ENCODE assay signal across 8 cellular contexts in the genomic region with DNA sequence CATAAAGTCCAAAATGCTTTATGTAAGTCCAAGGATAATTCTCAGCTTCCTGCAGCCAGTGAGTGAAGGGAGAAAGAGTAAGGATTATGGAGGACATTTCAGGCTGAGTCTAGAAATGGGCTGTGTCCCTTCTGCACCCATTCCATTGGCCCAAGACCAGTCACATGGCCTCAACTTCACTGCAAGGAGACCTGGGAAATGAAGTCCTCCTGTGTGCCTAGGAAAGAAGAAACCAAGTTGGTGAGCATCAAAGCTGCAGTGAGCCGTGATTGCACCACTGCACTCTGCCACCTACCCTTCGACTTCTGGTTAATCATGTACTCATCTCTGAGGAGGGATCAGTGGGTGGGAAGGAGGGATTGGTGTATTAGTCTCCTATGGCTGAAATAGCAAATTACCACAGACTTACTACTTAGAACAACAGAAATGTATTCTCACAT. TPM values are rescaled to one million over a fixed set of nuclear protein-coding genes. Genes with fewer than 3 reads are reported as not detected.
DNase-seq lines count a peak whose midpoint lies in the region; ATAC-seq and TF ChIP-seq lines count a peak whose summit lies in the region.

No MANE protein-coding gene starts in this region.

- ATAC-seq in HG03432 (IDR thresholded peaks at IDR 0.05; ENCODE audit: unreplicated experiment) (peak; percentile 32), RWPE2 (ENCODE audit: low read depth) (peak; percentile 85), left cardiac atrium (peak; percentile 77 to 79)

- no peak for TF ChIP-seq CTCF in RWPE2 (IDR thresholded peaks at IDR 0.05; ENCODE audit: poor library complexity, severe bottlenecking)

- H3K4me3 Mint-ChIP-seq in activated naive CD4-positive, alpha-beta T cell treated with anti-CD3 and anti-CD28 coated beads, Interleukin-2, amount 10 ng/mL, durations not matched to agents 7 days and 5 days: no peak overlapping the region

- no peaks in the 10 kb centered on the region for H3K27me3 ChIP-seq in RWPE2 (ENCODE audit: insufficient read depth, poor library complexity, severe bottlenecking)

- CTCF ChIA-PET in activated naive CD4-positive, alpha-beta T cell treated with anti-CD3 and anti-CD28 coated beads, Interleukin-2, amount 10 ng/mL, durations not matched to agents 7 days and 5 days (lab: Charles Lee): interaction anchor here (0.6 to 0.9 kb wide), 3 partner anchors 24 to 141 kb away, joined by 3 read pairs; no protein-coding TSS in a partner anchor

- peaks cover 39% of the 10 kb centered on the region for H3K36me3 Mint-ChIP-seq in activated naive CD4-positive, alpha-beta T cell treated with anti-CD3 and anti-CD28 coated beads, Interleukin-2, amount 10 ng/mL, durations not matched to agents 7 days and 5 days

- DNase-seq in activated gamma-delta T cell treated with Interleukin-2 at 50 U/mL for 16 hours (peak; percentile 31), activated gamma-delta T cell (lab: John Stamatoyannopoulos, UW) (no peak), RWPE2 (ENCODE audit: low spot score) (no peak), left cardiac atrium (no peak), T1000 (lab: John Stamatoyannopoulos, UW) (no peak)
- DNase-seq in activated naive CD4-positive, alpha-beta T cell treated with anti-CD3 and anti-CD28 coated beads, Interleukin-2, amount 10 ng/mL, durations not matched to agents 7 days and 5 days: peak; percentile 76
- DNase-seq in stimulated activated CD4-positive, alpha-beta T cell treated with anti-CD3 and anti-CD28 coated beads, Interleukin-2, amount 100 ng/mL, for 48 hours: peak; percentile 41 to 46

- H3K4me1 ChIP-seq in RWPE2 (ENCODE audit: insufficient read depth, poor library complexity, severe bottlenecking): no peaks in the 10 kb centered on the region

- H3K27ac ChIP-seq in RWPE2 (ENCODE audit: poor library complexity, severe bottlenecking): no peak overlapping the region

- no peak overlapping the region for H3K4me3 ChIP-seq in RWPE2 (ENCODE audit: severe bottlenecking)

- peak overlapping the region; percentile 77 for H3K27ac Mint-ChIP-seq in activated naive CD4-positive, alpha-beta T cell treated with anti-CD3 and anti-CD28 coated beads, Interleukin-2, amount 10 ng/mL, durations not matched to agents 7 days and 5 days

- peaks cover 76% of the 10 kb centered on the region for H3K4me1 Mint-ChIP-seq in activated naive CD4-positive, alpha-beta T cell treated with anti-CD3 and anti-CD28 coated beads, Interleukin-2, amount 10 ng/mL, durations not matched to agents 7 days and 5 days

- H3K9me3 Mint-ChIP-seq in activated naive CD4-positive, alpha-beta T cell treated with anti-CD3 and anti-CD28 coated beads, Interleukin-2, amount 10 ng/mL, durations not matched to agents 7 days and 5 days: no peaks in the 10 kb centered on the region

- intact Hi-C loops in left cardiac atrium (cut with DNase I): no loop called here

- no peaks in the 10 kb centered on the region for H3K27me3 Mint-ChIP-seq in activated naive CD4-positive, alpha-beta T cell treated with anti-CD3 and anti-CD28 coated beads, Interleukin-2, amount 10 ng/mL, durations not matched to agents 7 days and 5 days

- H3K9me3 ChIP-seq in RWPE2 (ENCODE audit: severe bottlenecking): no peaks in the 10 kb centered on the region

- H3K36me3 ChIP-seq in RWPE2 (ENCODE audit: low read depth): no peaks in the 10 kb centered on the region

RNA-seq across cellular contexts. Expression of a gene that starts 3.6 kb away (rescaled TPM):
- 10 to 100 TPM in 1 of 2 donors, 1 to 10 TPM in 1; 7.1 to 10.6 TPM for total RNA-seq in left cardiac atrium

RNA-seq across cellular contexts. Expression of a gene that starts 6.6 kb away (rescaled TPM):
- total RNA-seq in left cardiac atrium: 1 to 10 TPM; 1.1 to 2.0 TPM

RNA-seq across cellular contexts. Expression of a gene that starts 30.6 kb away (rescaled TPM):
- 10 to 100 TPM; 43.8 to 45.0 TPM for total RNA-seq in left cardiac atrium

RNA-seq across cellular contexts. Expression of a gene that starts 32.0 kb away (rescaled TPM):
- not detected for total RNA-seq in left cardiac atrium

RNA-seq across cellular contexts. Expression of a gene that starts 56.4 kb away (rescaled TPM):
- total RNA-seq in left cardiac atrium: not detected

Comparison
In these comparisons a context has a peak if more than half of its experiments do, and no peak if none do; other contexts are left out.
1. DNase-seq: peak in activated gamma-delta T cell treated with Interleukin-2 at 50 U/mL for 16 hours (single experiment), activated naive CD4-positive, alpha-beta T cell treated with anti-CD3 and anti-CD28 coated beads, Interleukin-2, amount 10 ng/mL, durations not matched to agents 7 days and 5 days (single experiment) and stimulated activated CD4-positive, alpha-beta T cell treated with anti-CD3 and anti-CD28 coated beads, Interleukin-2, amount 100 ng/mL, for 48 hours (2 of 2); none in activated gamma-delta T cell (single experiment), RWPE2 (single experiment), left cardiac atrium (single experiment) and T1000 (single experiment).
2. ATAC-seq: peak in every context shown above with its lines; median percentile 85 in RWPE2; 78 in left cardiac atrium; 32 in HG03432.